ENCODE assay signal across 19 cellular contexts in genomic region chr18:49066977-49067556, GRCh38.
DNase-seq lines count a peak whose midpoint lies in the region; ATAC-seq, FAIRE-seq and TF ChIP-seq lines count a peak whose summit lies in the region.
"Had no signal": no experiment of that assay in that cellular context is flagged by ENCODE, and none has a peak within 500 bp of the region (broad histone marks: within the 10 kb centered on the region; RNA-seq: fewer than 3 reads in every experiment).

No MANE protein-coding gene starts in this region.

- peak; percentile 91 for FAIRE-seq in HTR-8/SVneo (lab: Jason Lieb, UNC)
- FAIRE-seq in H1 (lab: Jason Lieb, UNC) = peak; percentile 77

- no peak for TF ChIP-seq RAD21 in H1 (IDR thresholded peaks at IDR 0.05 in 1 of 2, conservative IDR thresholded peaks at IDR 0.05 in 1 of 2; ENCODE audit: low read depth in 2 of 2, low read length in 2 of 2)

- 88 to 100% methylated on average over 1 to 2 of the region's 2 CpGs for WGBS in H1 (ENCODE audit: extremely low coverage in 1 of 2, insufficient coverage in 1 of 2, insufficient read length in 1 of 2, insufficient replicate concordance in 2 of 2, low coverage in 1 of 2, low lambda C conversion rate in 2 of 2, missing lambda C conversion rate in 1 of 2), 2 experiments
- 96 to 99% methylated on average over 2 of the region's 2 CpGs for WGBS in aorta, 2 donors

- H3K36me3 ChIP-seq in H1 (ENCODE audit: control insufficient read depth in 2 of 4, insufficient read depth in 4 of 4, low read length in 3 of 4) (no peaks in the 10 kb centered on the region), aorta (ENCODE audit: control insufficient read depth in 1 of 2, insufficient read depth in 2 of 2, low read length in 1 of 2) (no peaks in the 10 kb centered on the region)

- TF ChIP-seq CTCF in H1 (IDR thresholded peaks at IDR 0.05; ENCODE audit: control extremely low read depth in 1 of 3, insufficient read depth in 1 of 3, low read depth in 1 of 3, low read length in 3 of 3) = no peak

- H4K5ac ChIP-seq in H1 (ENCODE audit: insufficient read length, low read depth, low read length) = no peak overlapping the region

- peak overlapping the region; percentile 24 for H3K56ac ChIP-seq in H1 (replicated peaks; ENCODE audit: insufficient read length, low read depth, low read length)

- H3K27ac ChIP-seq in H1 (ENCODE audit: low read depth, low read length) (no peak overlapping the region), aorta (ENCODE audit: low read depth in 1 of 2, low read length in 2 of 2) (no peak overlapping the region)

- no peak overlapping the region for H3K4me3 Mint-ChIP-seq in activated naive CD8-positive, alpha-beta T cell treated with anti-CD3 and anti-CD28 coated beads, Interleukin-2, amount 10 ng/mL, durations not matched to agents 7 days and 5 days
- no peak overlapping the region for H3K4me3 Mint-ChIP-seq in activated naive CD8-positive, alpha-beta T cell treated with anti-CD3 and anti-CD28 coated beads for 36 hours
- H3K4me3 Mint-ChIP-seq: GM23338 had no signal

- no peak overlapping the region for H2AFZ ChIP-seq in H1 (ENCODE audit: low read length)
- H2AFZ ChIP-seq: GM23338 had no signal

- H3K36me3 Mint-ChIP-seq in activated naive CD8-positive, alpha-beta T cell treated with anti-CD3 and anti-CD28 coated beads, Interleukin-2, amount 10 ng/mL, durations not matched to agents 7 days and 5 days = peaks cover 13% of the 10 kb centered on the region
- peaks cover 7% of the 10 kb centered on the region for H3K36me3 Mint-ChIP-seq in activated naive CD8-positive, alpha-beta T cell treated with anti-CD3 and anti-CD28 coated beads for 36 hours

- H2BK5ac ChIP-seq in H1 (ENCODE audit: low read depth, low read length) = no peak overlapping the region

- no peak for TF ChIP-seq EP300 in H1 (IDR thresholded peaks at IDR 0.05; ENCODE audit: borderline replicate concordance in 1 of 2, low read depth in 2 of 2, low read length in 2 of 2)

- H3K79me2 ChIP-seq in H1 (ENCODE audit: control insufficient read depth in 1 of 2, insufficient read depth in 2 of 2, low read length in 2 of 2) = no peaks in the 10 kb centered on the region; a peak in 1 of 4 replicates

- DNase-seq in activated naive CD8-positive, alpha-beta T cell treated with anti-CD3 and anti-CD28 coated beads, Interleukin-2, amount 10 ng/mL, durations not matched to agents 7 days and 5 days = no peak
- DNase-seq in activated naive CD8-positive, alpha-beta T cell treated with anti-CD3 and anti-CD28 coated beads for 36 hours = no peak
- no peak for DNase-seq in HTR-8/SVneo (ENCODE audit: insufficient read length, low spot score)
- DNase-seq in H1 (ENCODE audit: low read depth in 1 of 2, low spot score in 2 of 2) = no peak
- DNase-seq in aorta = no peak
- no peak for DNase-seq in Ammon's horn (ENCODE audit: low spot score)
- no peak for DNase-seq in DMS79 treated with DMSO at 0.1 percent for 48 hours (lab: John Stamatoyannopoulos, UW)
- DNase-seq: C1 segment of cervical spinal cord, DMS79, NCI-H1105, NCI-H2081, NCI-H446 treated with DMSO at 0.1 percent for 48 hours, NCI-H774, RPMI8226, SHP77 treated with DMSO at 0.1 percent for 48 hours, SK-N-SH had no signal

- POLR2A ChIA-PET in activated naive CD8-positive, alpha-beta T cell treated with anti-CD3 and anti-CD28 coated beads, Interleukin-2, amount 10 ng/mL, durations not matched to agents 7 days and 5 days (lab: Charles Lee) = no interaction called here
- POLR2A ChIA-PET in H1 (lab: Charles Lee; ENCODE audit: partially characterized antibody) = no interaction called here

- no peak overlapping the region for H2BK15ac ChIP-seq in H1 (ENCODE audit: low read length)

- H3K4me1 Mint-ChIP-seq in activated naive CD8-positive, alpha-beta T cell treated with anti-CD3 and anti-CD28 coated beads, Interleukin-2, amount 10 ng/mL, durations not matched to agents 7 days and 5 days = peaks cover 8% of the 10 kb centered on the region
- H3K4me1 Mint-ChIP-seq in activated naive CD8-positive, alpha-beta T cell treated with anti-CD3 and anti-CD28 coated beads for 36 hours = peaks cover under 1% of the 10 kb centered on the region

- CTCF ChIA-PET in H1 (lab: Charles Lee; ENCODE audit: partially characterized antibody) = no interaction called here

- TF ChIP-seq POLR2A in H1 (IDR thresholded peaks at IDR 0.05; ENCODE audit: control extremely low read depth in 1 of 2, low read depth in 2 of 2, low read length in 2 of 2) = no peak

- no peaks in the 10 kb centered on the region for H3K9me3 ChIP-seq in H1 (ENCODE audit: insufficient read depth in 2 of 2, low read depth in 1 of 2, low read length in 1 of 2)
- H3K9me3 ChIP-seq in aorta (ENCODE audit: control insufficient read depth, low read length) = no peaks in the 10 kb centered on the region
- H3K9me3 ChIP-seq: SK-N-SH had no signal

- H3K27me3 ChIP-seq in H1 (replicated peaks in 1 of 4; ENCODE audit: control insufficient read depth in 3 of 4, extremely low read depth in 1 of 4, insufficient read depth in 3 of 4, low read length in 3 of 4) (no peaks in the 10 kb centered on the region), aorta (ENCODE audit: control insufficient read depth in 1 of 2, insufficient read depth in 2 of 2, low read length in 1 of 2) (no peaks in the 10 kb centered on the region)

- no peak overlapping the region for H3K18ac ChIP-seq in H1 (ENCODE audit: extremely low read depth, low read length)

- H3K23ac ChIP-seq in H1 (ENCODE audit: insufficient read length) = no peak overlapping the region

- H3K27me3 Mint-ChIP-seq in activated naive CD8-positive, alpha-beta T cell treated with anti-CD3 and anti-CD28 coated beads, Interleukin-2, amount 10 ng/mL, durations not matched to agents 7 days and 5 days = no peaks in the 10 kb centered on the region
- H3K27me3 Mint-ChIP-seq in activated naive CD8-positive, alpha-beta T cell treated with anti-CD3 and anti-CD28 coated beads for 36 hours = no peaks in the 10 kb centered on the region

- no peak overlapping the region for H2BK120ac ChIP-seq in H1 (replicated peaks; ENCODE audit: low read depth, low read length)

- no peak overlapping the region for H4K8ac ChIP-seq in H1 (ENCODE audit: extremely low read depth, insufficient read depth, low read length)

- no peak overlapping the region for H3K4me3 ChIP-seq in H1 (ENCODE audit: extremely low read depth in 1 of 4, insufficient read depth in 2 of 4, low read depth in 3 of 4, low read length in 4 of 4)
- no peak overlapping the region for H3K4me3 ChIP-seq in aorta (ENCODE audit: low read length in 2 of 2)
- H3K4me3 ChIP-seq: GM23338 had no signal

- H2BK20ac ChIP-seq in H1 (ENCODE audit: low read length) = no peak overlapping the region

- H3K4me2 ChIP-seq in H1 (ENCODE audit: insufficient read depth in 1 of 2, low read depth in 2 of 2, low read length in 2 of 2) = no peak overlapping the region
- H3K4me2 ChIP-seq: GM23338, SK-N-SH had no signal

- H3K9me3 Mint-ChIP-seq in activated naive CD8-positive, alpha-beta T cell treated with anti-CD3 and anti-CD28 coated beads, Interleukin-2, amount 10 ng/mL, durations not matched to agents 7 days and 5 days = peaks cover 4% of the 10 kb centered on the region
- H3K9me3 Mint-ChIP-seq in activated naive CD8-positive, alpha-beta T cell treated with anti-CD3 and anti-CD28 coated beads for 36 hours = no peaks in the 10 kb centered on the region
- H3K9me3 Mint-ChIP-seq: GM23338 had no signal

- no peaks in the 10 kb centered on the region for H3K79me1 ChIP-seq in H1 (ENCODE audit: low read depth, low read length)

- no peak overlapping the region for H2BK12ac ChIP-seq in H1 (ENCODE audit: low read depth, low read length)

- H3K4me1 ChIP-seq in H1 (replicated peaks in 1 of 4; ENCODE audit: control insufficient read depth in 3 of 4, insufficient read depth in 4 of 4, low read length in 3 of 4) = peaks cover 0 to 3% (median 0%) of the 10 kb centered on the region in 4 experiments; a peak in 1 of 7 replicates
- H3K4me1 ChIP-seq in aorta (ENCODE audit: control insufficient read depth in 1 of 2, insufficient read depth in 2 of 2, low read length in 2 of 2) = no peaks in the 10 kb centered on the region

- peak overlapping the region; percentile 31 for H3K27ac Mint-ChIP-seq in activated naive CD8-positive, alpha-beta T cell treated with anti-CD3 and anti-CD28 coated beads, Interleukin-2, amount 10 ng/mL, durations not matched to agents 7 days and 5 days
- H3K27ac Mint-ChIP-seq in activated naive CD8-positive, alpha-beta T cell treated with anti-CD3 and anti-CD28 coated beads for 36 hours = no peak overlapping the region
- H3K27ac Mint-ChIP-seq: GM23338 had no signal

- H4K91ac ChIP-seq in H1 (replicated peaks; ENCODE audit: insufficient read length, low read length) = no peak overlapping the region

- H2AK5ac ChIP-seq in H1 (ENCODE audit: low read depth, low read length) = no peak overlapping the region

- no peak for ATAC-seq in activated naive CD8-positive, alpha-beta T cell treated with anti-CD3 and anti-CD28 coated beads, Interleukin-2, amount 10 ng/mL, durations not matched to agents 7 days and 5 days (ENCODE audit: low read depth)
- ATAC-seq in aorta (ENCODE audit: low FRiP score) (peak; percentile 46), GM19351 (IDR thresholded peaks at IDR 0.05; ENCODE audit: unreplicated experiment) (no peak)
- ATAC-seq: GM23338, HCT116 had no signal

- H3K23me2 ChIP-seq in H1 (ENCODE audit: low read depth, low read length) = peaks cover 6% of the 10 kb centered on the region; the same call in 1 of the 2 replicates

- no peak overlapping the region for H3K9ac ChIP-seq in H1 (replicated peaks in 1 of 4; ENCODE audit: extremely low read depth in 1 of 4, low read depth in 3 of 4, low read length in 3 of 4)
- H3K9ac ChIP-seq: SK-N-SH had no signal

- no peaks in the 10 kb centered on the region for H4K20me1 ChIP-seq in H1 (replicated peaks in 1 of 2; ENCODE audit: control insufficient read depth in 1 of 2, insufficient read depth in 2 of 2, low read length in 2 of 2)

- intact Hi-C loops in aorta (cut with DNase I) = no loop called here

- H3K14ac ChIP-seq in H1 (ENCODE audit: insufficient read length) = no peak overlapping the region

- no peak overlapping the region for H3K4ac ChIP-seq in H1 (replicated peaks; ENCODE audit: insufficient read length, low read depth, low read length)

TF ChIP-seq in H1, 55 proteins besides CTCF, POLR2A, EP300 and RAD21 (continues in another document):
- no peak for TF ChIP-seq BCL11A (IDR thresholded peaks at IDR 0.05; ENCODE audit: low read depth in 2 of 2, low read length in 2 of 2)
- no peak for TF ChIP-seq EZH2 (IDR thresholded peaks at IDR 0.05; ENCODE audit: low read depth, low read length, severe bottlenecking)
- TF ChIP-seq POLR2AphosphoS5 (IDR thresholded peaks at IDR 0.05; ENCODE audit: low read depth, low read length) = no peak
- no peak for TF ChIP-seq CEBPB (IDR thresholded peaks at IDR 0.05; ENCODE audit: low read depth, low read length)
- no peak for TF ChIP-seq CTBP2 (IDR thresholded peaks at IDR 0.05; ENCODE audit: borderline replicate concordance, insufficient read depth, insufficient read length, low read length)
- no peak for TF ChIP-seq KDM4A (IDR thresholded peaks at IDR 0.05; ENCODE audit: low read depth, low read length, severe bottlenecking)
- no peak for TF ChIP-seq ASH2L (IDR thresholded peaks at IDR 0.05; ENCODE audit: low read length)
- TF ChIP-seq RNF2 (IDR thresholded peaks at IDR 0.05; ENCODE audit: borderline replicate concordance, low read depth, low read length, missing control alignments, poor library complexity, severe bottlenecking) = no peak
- no peak for TF ChIP-seq KDM5A (IDR thresholded peaks at IDR 0.05; ENCODE audit: low read length)
